In the genomic region with DNA sequence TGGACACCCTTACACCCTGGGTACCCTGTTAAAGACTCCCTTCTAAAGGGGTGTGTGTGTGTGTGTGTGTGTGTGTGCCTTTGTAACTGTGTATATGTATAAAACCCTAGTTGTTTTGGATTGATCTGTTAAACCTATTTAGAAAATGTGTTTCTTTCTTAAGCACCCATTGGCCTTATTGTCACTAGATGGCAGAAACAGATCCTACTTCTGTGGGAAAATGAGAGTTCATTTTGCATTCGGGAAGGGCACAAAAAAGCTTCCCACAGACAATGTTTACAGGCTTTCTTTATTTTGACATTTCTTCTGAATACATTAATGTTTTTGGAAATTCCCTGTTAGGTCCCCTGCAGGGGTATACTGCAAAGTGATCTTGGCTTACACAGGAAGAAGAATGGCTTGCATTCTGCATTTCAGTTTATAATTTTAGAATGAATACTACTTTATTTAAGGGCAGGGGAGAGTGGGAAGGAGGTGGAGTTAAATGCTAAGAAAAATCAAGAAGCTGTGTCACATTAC, we compare ENCODE assay signal across 17 cellular contexts.
DNase-seq lines count a peak whose midpoint lies in the region; ATAC-seq and TF ChIP-seq lines count a peak whose summit lies in the region.
"Had no signal": no experiment of that assay in that cellular context is flagged by ENCODE, and none has a peak within 500 bp of the region (broad histone marks: within the 10 kb centered on the region; RNA-seq: fewer than 3 reads in every experiment).

No MANE protein-coding gene starts in this region.

- peaks cover 0 to 3% (median 0%) of the 10 kb centered on the region in 5 experiments for H3K9me3 Mint-ChIP-seq in brain
- H3K9me3 Mint-ChIP-seq in osteocyte (ENCODE audit: unreplicated experiment) = no peaks in the 10 kb centered on the region
- no peaks in the 10 kb centered on the region for H3K9me3 Mint-ChIP-seq in stimulated activated naive CD8-positive, alpha-beta T cell treated with anti-CD3 and anti-CD28 coated beads, Interleukin-15, amount 100 ng/mL, for 72 hours
- H3K9me3 Mint-ChIP-seq: activated T-helper 2 cell treated with anti-CD3 and anti-CD28 coated beads, Interferon-gamma antibody, Interleukin-2, Interleukin-4, amounts not matched to agents 10 μg/mL and 5 μg/mL and 100 μg/mL, durations not matched to agents 14 hours and 24 hours and 36 hours had no signal

- peaks cover 5% of the 10 kb centered on the region for H3K27me3 Mint-ChIP-seq in brain
- no peaks in the 10 kb centered on the region for H3K27me3 Mint-ChIP-seq in osteocyte (ENCODE audit: unreplicated experiment)
- no peaks in the 10 kb centered on the region for H3K27me3 Mint-ChIP-seq in stimulated activated naive CD8-positive, alpha-beta T cell treated with anti-CD3 and anti-CD28 coated beads, Interleukin-15, amount 100 ng/mL, for 72 hours
- H3K27me3 Mint-ChIP-seq: activated CD8-positive, alpha-beta memory T cell treated with anti-CD3 and anti-CD28 coated beads, Interleukin-2, amount 10 ng/mL, durations not matched to agents 7 days and 5 days had no signal

- H3K27ac Mint-ChIP-seq in brain (peak overlapping the region in 4 of 5 experiments; percentile 19 to 90 (median 48)), osteocyte (ENCODE audit: unreplicated experiment) (peak overlapping the region; percentile 68)
- H3K27ac Mint-ChIP-seq in stimulated activated naive CD8-positive, alpha-beta T cell treated with anti-CD3 and anti-CD28 coated beads, Interleukin-15, amount 100 ng/mL, for 72 hours = no peak overlapping the region
- H3K27ac Mint-ChIP-seq: activated CD8-positive, alpha-beta memory T cell treated with anti-CD3 and anti-CD28 coated beads, Interleukin-2, amount 10 ng/mL, durations not matched to agents 7 days and 5 days; activated T-helper 2 cell treated with anti-CD3 and anti-CD28 coated beads, Interferon-gamma antibody, Interleukin-2, Interleukin-4, amounts not matched to agents 10 μg/mL and 5 μg/mL and 100 μg/mL, durations not matched to agents 14 hours and 24 hours and 36 hours; HFFc6 had no signal

- DNase-seq in NCI-H1092 treated with DMSO at 0.1 percent for 48 hours (lab: John Stamatoyannopoulos, UW) = peak; percentile 7
- no peak for DNase-seq in NCI-H1092 (lab: John Stamatoyannopoulos, UW)
- peak; percentile 18 for DNase-seq in NCI-H1694 (lab: John Stamatoyannopoulos, UW)
- DNase-seq in osteocyte (ENCODE audit: extremely low spot score, unreplicated experiment) = no peak
- DNase-seq in NCI-H2196 treated with DMSO at 0.1 percent for 48 hours (lab: John Stamatoyannopoulos, UW; ENCODE audit: unreplicated experiment) = no peak
- no peak for DNase-seq in stimulated activated naive CD8-positive, alpha-beta T cell treated with anti-CD3 and anti-CD28 coated beads, Interleukin-15, amount 100 ng/mL, for 72 hours
- DNase-seq: activated CD4-positive, alpha-beta T cell treated with anti-CD3 and anti-CD28 coated beads for 4 hours; activated CD8-positive, alpha-beta memory T cell treated with anti-CD3 and anti-CD28 coated beads, Interleukin-2, amount 10 ng/mL, durations not matched to agents 7 days and 5 days; HFFc6; NCI-H146; occipital lobe; right cardiac atrium; stimulated activated naive CD4-positive, alpha-beta T cell treated with Interleukin-2 at 50 U/mL for 16 hours; T-helper 9 cell had no signal

- TF ChIP-seq CTCF in brain (conservative IDR thresholded peaks at IDR 0.05) (no peak), osteocyte (IDR thresholded peaks at IDR 0.05) (peak; percentile 46)

- H3K4me3 Mint-ChIP-seq in brain = peak overlapping the region; percentile 5 to 60 (median 46)
- H3K4me3 Mint-ChIP-seq in osteocyte (ENCODE audit: unreplicated experiment) = peak overlapping the region; percentile 42
- no peak overlapping the region for H3K4me3 Mint-ChIP-seq in stimulated activated naive CD8-positive, alpha-beta T cell treated with anti-CD3 and anti-CD28 coated beads, Interleukin-15, amount 100 ng/mL, for 72 hours
- H3K4me3 Mint-ChIP-seq: activated CD8-positive, alpha-beta memory T cell treated with anti-CD3 and anti-CD28 coated beads, Interleukin-2, amount 10 ng/mL, durations not matched to agents 7 days and 5 days; HFFc6 had no signal

- H3K4me1 Mint-ChIP-seq in brain = peaks cover 18% of the 10 kb centered on the region
- peaks cover 18% of the 10 kb centered on the region for H3K4me1 Mint-ChIP-seq in osteocyte (ENCODE audit: unreplicated experiment)
- H3K4me1 Mint-ChIP-seq in stimulated activated naive CD8-positive, alpha-beta T cell treated with anti-CD3 and anti-CD28 coated beads, Interleukin-15, amount 100 ng/mL, for 72 hours = no peaks in the 10 kb centered on the region
- H3K4me1 Mint-ChIP-seq: activated CD8-positive, alpha-beta memory T cell treated with anti-CD3 and anti-CD28 coated beads, Interleukin-2, amount 10 ng/mL, durations not matched to agents 7 days and 5 days had no signal

- H3K36me3 Mint-ChIP-seq in brain (no peaks in the 10 kb centered on the region), osteocyte (ENCODE audit: unreplicated experiment) (no peaks in the 10 kb centered on the region)
- H3K36me3 Mint-ChIP-seq: activated CD8-positive, alpha-beta memory T cell treated with anti-CD3 and anti-CD28 coated beads, Interleukin-2, amount 10 ng/mL, durations not matched to agents 7 days and 5 days had no signal

- no peak for ATAC-seq in stimulated activated naive CD8-positive, alpha-beta T cell treated with anti-CD3 and anti-CD28 coated beads, Interleukin-15, amount 100 ng/mL, for 72 hours
- no peak for ATAC-seq in HG02798 (IDR thresholded peaks at IDR 0.05; ENCODE audit: poor library complexity, unreplicated experiment)
- ATAC-seq: activated CD8-positive, alpha-beta memory T cell treated with anti-CD3 and anti-CD28 coated beads, Interleukin-2, amount 10 ng/mL, durations not matched to agents 7 days and 5 days; right cardiac atrium had no signal

Comparison
In these comparisons a context has a peak if more than half of its experiments do, and no peak if none do; other contexts are left out.
1. DNase-seq: peak in NCI-H1092 treated with DMSO at 0.1 percent for 48 hours (single experiment) and NCI-H1694 (single experiment); none in NCI-H1092 (single experiment), osteocyte (single experiment), NCI-H2196 treated with DMSO at 0.1 percent for 48 hours (single experiment) and stimulated activated naive CD8-positive, alpha-beta T cell treated with anti-CD3 and anti-CD28 coated beads, Interleukin-15, amount 100 ng/mL, for 72 hours (0 of 2).
2. H3K27ac Mint-ChIP-seq: peak in brain (4 of 5) and osteocyte (single experiment); none in stimulated activated naive CD8-positive, alpha-beta T cell treated with anti-CD3 and anti-CD28 coated beads, Interleukin-15, amount 100 ng/mL, for 72 hours (0 of 2).
3. H3K4me3 Mint-ChIP-seq: peak in brain (5 of 5) and osteocyte (single experiment); none in stimulated activated naive CD8-positive, alpha-beta T cell treated with anti-CD3 and anti-CD28 coated beads, Interleukin-15, amount 100 ng/mL, for 72 hours (0 of 2).